1 cellular context compared by ENCODE assay signal in the genomic region with DNA sequence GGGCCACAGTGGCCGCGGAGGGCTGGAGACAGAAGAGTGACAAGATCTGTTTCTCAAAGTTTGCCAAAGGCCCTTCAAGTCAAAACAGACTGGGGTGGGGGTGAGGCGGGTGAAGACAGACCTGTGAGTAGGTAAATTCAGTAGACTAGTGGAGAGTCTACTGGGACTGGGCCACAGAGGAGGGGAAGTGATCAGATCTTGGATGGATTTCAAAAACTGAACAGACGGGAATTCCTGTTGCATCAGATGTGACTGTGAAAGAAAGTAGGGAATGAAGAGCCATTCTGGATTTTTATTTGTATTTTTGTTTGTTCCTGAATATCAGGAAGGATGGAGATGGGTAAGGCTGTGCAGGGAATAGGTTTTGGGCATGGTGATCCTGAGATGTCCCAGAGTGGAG.
TF ChIP-seq lines count a peak whose summit lies in the region.

No MANE protein-coding gene starts in this region.

TF ChIP-seq in HepG2, 621 proteins besides CTCF, POLR2A, EP300 and RAD21:
- 0 out of 2 replicates have a peak, but pooled peaks have one; percentile 34 for TF ChIP-seq ZNF761 (CRISPR knock-in tag; conservative IDR thresholded peaks at IDR 0.05)
